In the genomic region with DNA sequence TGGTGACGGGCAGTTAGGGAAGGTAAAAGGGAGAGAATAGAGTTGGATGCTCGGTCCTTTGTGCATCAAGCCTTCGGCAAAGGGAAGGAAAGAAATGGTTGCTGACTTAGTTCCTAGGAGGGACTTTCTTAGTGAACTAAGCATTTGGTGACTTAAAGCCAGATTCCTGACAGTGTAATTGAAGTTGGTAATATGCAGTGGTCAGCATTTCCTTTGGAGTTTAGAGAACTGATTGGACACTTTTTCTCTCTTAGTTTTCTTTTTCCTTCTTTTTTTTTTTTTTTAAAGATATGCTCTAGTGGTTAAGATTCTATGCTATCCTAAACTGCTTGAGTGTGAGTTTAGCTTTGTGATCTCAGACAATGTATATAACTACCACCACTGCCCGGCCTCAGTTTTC, we compare ENCODE assay signal across 9 cellular contexts. TPM values are rescaled to one million over a fixed set of nuclear protein-coding genes. Genes with fewer than 3 reads are reported as not detected.
A peak's percentile ranks its signal among the peaks of the same experiment; 100 is the strongest.
DNase-seq lines count a peak whose midpoint lies in the region; ATAC-seq and TF ChIP-seq lines count a peak whose summit lies in the region.
"Had no signal": no experiment of that assay in that cellular context is flagged by ENCODE, and none has a peak within 500 bp of the region (broad histone marks: within the 10 kb centered on the region; RNA-seq: fewer than 3 reads in every experiment).

No MANE protein-coding gene starts in this region.

- POLR2A ChIA-PET in Caco-2 (lab: Charles Lee): no interaction called here

- no peak for TF ChIP-seq POLR2A in transverse colon (IDR thresholded peaks at IDR 0.05)

- no peaks in the 10 kb centered on the region; the same call in 1 of the 2 replicates for H3K36me3 ChIP-seq in Caco-2 (ENCODE audit: control insufficient read depth, insufficient read depth, low read length)
- 0 out of 2 replicates have a peak, but pooled peaks cover 2% of the 10 kb centered on the region for H3K36me3 ChIP-seq in MM.1S (replicated peaks; ENCODE audit: insufficient read depth, low read length)
- H3K36me3 ChIP-seq in transverse colon: peaks cover 0 to 14% (median under 1%) of the 10 kb centered on the region in 4 donors

- H3K4me1 ChIP-seq in Caco-2 (peaks cover 7% of the 10 kb centered on the region; the same call in 1 of the 2 replicates), MM.1S (ENCODE audit: low read length) (peaks cover 23% of the 10 kb centered on the region), transverse colon (peaks cover 25 to 43% (median 31%) of the 10 kb centered on the region in 4 donors)

- CTCF ChIA-PET in Caco-2 (lab: Charles Lee): no interaction called here

- H3K4me3 ChIP-seq in Caco-2 (ENCODE audit: low read depth, low read length) (no peak overlapping the region; the same call in 1 of the 2 replicates), MM.1S (ENCODE audit: low read length) (peak overlapping the region; percentile 95), dorsolateral prefrontal cortex (peak overlapping the region in 52 of 59 donors; percentile 5 to 100 (median 90)), transverse colon (peak overlapping the region in 1 of 4 donors; percentile 96)

- no peaks in the 10 kb centered on the region for H3K9me2 ChIP-seq in MM.1S (replicated peaks; ENCODE audit: insufficient read depth, low read length)

- peak overlapping the region; percentile 73 for H3K4me2 ChIP-seq in MM.1S (ENCODE audit: low read depth, low read length)

- peaks cover 55% of the 10 kb centered on the region for H3K36me3 Mint-ChIP-seq in Caco-2 (ENCODE audit: insufficient read depth, unreplicated experiment)
- peaks cover 5% of the 10 kb centered on the region for H3K36me3 Mint-ChIP-seq in neural crest cell (ENCODE audit: low read depth)

- no peak overlapping the region for H3K27ac ChIP-seq in MM.1S (ENCODE audit: low read length)
- H3K27ac ChIP-seq in dorsolateral prefrontal cortex: peak overlapping the region in 3 of 59 donors; percentile 5 to 36 (median 5)
- H3K27ac ChIP-seq in transverse colon: no peak overlapping the region

- no peak for ATAC-seq in HG02981 (IDR thresholded peaks at IDR 0.05; ENCODE audit: unreplicated experiment)

- H2AFZ ChIP-seq in MM.1S (ENCODE audit: low read length): no peak overlapping the region

- TF ChIP-seq CTCF in Caco-2 (IDR thresholded peaks at IDR 0.05; ENCODE audit: insufficient read depth in 1 of 2, low read depth in 1 of 2, low read length in 1 of 2, severe bottlenecking in 1 of 2, unreplicated experiment in 1 of 2): no peak
- no peak for TF ChIP-seq CTCF in MM.1S (IDR thresholded peaks at IDR 0.05; ENCODE audit: low read length)
- TF ChIP-seq CTCF in dorsolateral prefrontal cortex (IDR thresholded peaks at IDR 0.05 in 54 of 56, conservative IDR thresholded peaks at IDR 0.05 in 2 of 56; ENCODE audit: low read depth in 1 of 56, partially characterized antibody in 56 of 56): no peak
- no peak for TF ChIP-seq CTCF in neural crest cell (conservative IDR thresholded peaks at IDR 0.05)
- no peak for TF ChIP-seq CTCF in transverse colon (IDR thresholded peaks at IDR 0.05)

- H3K9me3 ChIP-seq in Caco-2 (no peaks in the 10 kb centered on the region), MM.1S (replicated peaks; ENCODE audit: insufficient read depth, low read length) (no peaks in the 10 kb centered on the region), transverse colon (no peaks in the 10 kb centered on the region)

- intact Hi-C loops in Caco-2 (cut with micrococcal nuclease; ENCODE audit: unreplicated experiment) (no loop called here), dorsolateral prefrontal cortex (cut with DNase I) (loop anchor here (5.0 to 10.0 kb wide), 2 partner anchors 134 to 158 kb away; partner anchors contain the start of gene RECK (in 1 of the 2)), transverse colon (cut with DNase I; ENCODE audit: low total_unique reads) (no loop called here)

- peak overlapping the region; percentile 6; the same call in 1 of the 2 replicates for H3K9ac ChIP-seq in MM.1S (ENCODE audit: low read length)

- H3K27ac Mint-ChIP-seq in Caco-2 (ENCODE audit: unreplicated experiment): no peak overlapping the region
- no peak overlapping the region for H3K27ac Mint-ChIP-seq in neural crest cell (ENCODE audit: unreplicated experiment)

- DNase-seq in Caco-2 (no peak), MM.1S (no peak), dorsolateral prefrontal cortex (no peak), neural crest cell (ENCODE audit: low read depth, low spot score) (no peak), foreskin melanocyte (no peak), transverse colon (no peak)
- DNase-seq in activated CD4-positive, CD25-positive, alpha-beta regulatory T cell treated with anti-CD3 and anti-CD28 coated beads, Interleukin-2, amount 50 U/mL, for 72 hours: no peak
- DNase-seq: NCI-H510A had no signal

- no peaks in the 10 kb centered on the region for H3K27me3 ChIP-seq in Caco-2 (replicated peaks; ENCODE audit: control insufficient read depth, insufficient read depth, low read length)
- no peaks in the 10 kb centered on the region for H3K27me3 ChIP-seq in MM.1S (replicated peaks; ENCODE audit: insufficient read depth, low read length)
- H3K27me3 ChIP-seq in dorsolateral prefrontal cortex: no peaks in the 10 kb centered on the region
- H3K27me3 ChIP-seq in transverse colon: no peaks in the 10 kb centered on the region

- H3F3A ChIP-seq in MM.1S (ENCODE audit: insufficient read depth, low read length): no peaks in the 10 kb centered on the region

- H4K20me1 ChIP-seq in MM.1S (ENCODE audit: insufficient read depth, low read length): peaks cover 32% of the 10 kb centered on the region

- no TSS peak for BruUV-seq in Caco-2 (replicated peaks; lab: Mats Ljungman, UMichigan)

- H3K9me3 Mint-ChIP-seq in Caco-2 (ENCODE audit: unreplicated experiment) (no peaks in the 10 kb centered on the region), neural crest cell (no peaks in the 10 kb centered on the region)

- H3K4me1 Mint-ChIP-seq in Caco-2 (ENCODE audit: low read depth, unreplicated experiment) (peaks cover 34% of the 10 kb centered on the region), neural crest cell (peaks cover 50% of the 10 kb centered on the region)

- peaks cover 71% of the 10 kb centered on the region for H3K79me2 ChIP-seq in MM.1S (ENCODE audit: low read length)

- WGBS in transverse colon (ENCODE audit: low coverage in 1 of 2), 2 donors: 74 to 76% methylated on average over 4 of the region's 4 CpGs

- peak overlapping the region; percentile 95 for H3K4me3 Mint-ChIP-seq in Caco-2 (ENCODE audit: unreplicated experiment)
- H3K4me3 Mint-ChIP-seq in neural crest cell: peak overlapping the region; percentile 93

- no peaks in the 10 kb centered on the region for H3K27me3 Mint-ChIP-seq in Caco-2 (ENCODE audit: insufficient read depth, unreplicated experiment)
- peaks cover 9% of the 10 kb centered on the region for H3K27me3 Mint-ChIP-seq in neural crest cell (ENCODE audit: low read depth)

- TF ChIP-seq EP300 in transverse colon (IDR thresholded peaks at IDR 0.05; ENCODE audit: low read depth): no peak

- in situ Hi-C loops in transverse colon (cut with MboI; ENCODE audit: low pct_ligation_motif_present in 1 of 4, low pct_unique_long_range_greater_than_20kb in 1 of 4, low sequenced_read_pairs in 3 of 4): no loop called here

RNA-seq across cellular contexts. Expression of gene CLTA, which starts 2.3 kb away (rescaled TPM):
- total RNA-seq in Caco-2 (2022): 256 and 269 TPM in 2 replicates
- total RNA-seq in dorsolateral prefrontal cortex: 100 to 1,000 TPM in 119 of 120 experiments, 10 to 100 TPM in 1; 76.4 to 215 (median 173) TPM
- 222 and 224 TPM in 2 replicates for total RNA-seq in neural crest cell
- 100 to 1,000 TPM; 163 to 308 (median 217) TPM for total RNA-seq in transverse colon

RNA-seq across cellular contexts. Expression of gene CCIN, which starts 23.9 kb away (rescaled TPM):
- not detected in 2 replicates for total RNA-seq in Caco-2 (2022)
- total RNA-seq in dorsolateral prefrontal cortex: 1 to 10 TPM in 12 of 120 experiments, under 1 TPM in 83, not detected in 25; 0.19 to 3.6 (median 0.52) TPM
- total RNA-seq in neural crest cell: not detected in 2 replicates
- not detected for total RNA-seq in transverse colon

RNA-seq across cellular contexts. Expression of gene GLIPR2, which starts 56.5 kb away (rescaled TPM):
- 1.6 and 1.9 TPM in 2 replicates for total RNA-seq in Caco-2 (2022)
- total RNA-seq in dorsolateral prefrontal cortex: 10 to 100 TPM in 75 of 120 experiments, 1 to 10 TPM in 45; 4.1 to 41.0 (median 11.6) TPM
- total RNA-seq in neural crest cell: 21.5 and 24.2 TPM in 2 replicates
- 10 to 100 TPM in 3 of 4 donors, 1 to 10 TPM in 1; 9.7 to 40.4 (median 26.7) TPM for total RNA-seq in transverse colon

Comparison
In these comparisons a context has a peak if more than half of its experiments do, and no peak if none do; other contexts are left out.
1. intact Hi-C loops: an anchor here in dorsolateral prefrontal cortex (5.0 to 10.0 kb wide); none called in Caco-2 and transverse colon.